ENCODE assay signal across 9 cellular contexts in genomic region chr17:78329263-78330059, GRCh38. TPM values are rescaled to one million over a fixed set of nuclear protein-coding genes. Genes with fewer than 3 reads are reported as not detected.
DNase-seq lines count a peak whose midpoint lies in the region; ATAC-seq and TF ChIP-seq lines count a peak whose summit lies in the region.
"Had no signal": no experiment of that assay in that cellular context is flagged by ENCODE, and none has a peak within 500 bp of the region (broad histone marks: within the 10 kb centered on the region; RNA-seq: fewer than 3 reads in every experiment).

No MANE protein-coding gene starts in this region.

- ATAC-seq in HG02571 (IDR thresholded peaks at IDR 0.05; ENCODE audit: unreplicated experiment) (no peak), GM18502 (IDR thresholded peaks at IDR 0.05; ENCODE audit: poor library complexity, unreplicated experiment) (no peak)

- H3K9me3 ChIP-seq in SK-N-MC (ENCODE audit: low read depth, low read length), result no peaks in the 10 kb centered on the region
- no peaks in the 10 kb centered on the region for H3K9me3 ChIP-seq in fibroblast of lung (ENCODE audit: control insufficient read depth, insufficient read depth, low read depth, low read length)

- H4K20me1 ChIP-seq in fibroblast of lung (ENCODE audit: control insufficient read depth, extremely low read depth, insufficient read depth, low read length), result no peaks in the 10 kb centered on the region

- no peak for TF ChIP-seq CTCF in fibroblast of lung (conservative IDR thresholded peaks at IDR 0.05 in 1 of 2, IDR thresholded peaks at IDR 0.05 in 1 of 2; ENCODE audit: low read depth in 1 of 2, low read length in 2 of 2)

- DNase-seq in activated naive CD4-positive, alpha-beta T cell treated with Interleukin-2 at 50 U/mL for 16 hours, result peak; percentile 34
- no peak for DNase-seq in activated naive CD4-positive, alpha-beta T cell (lab: John Stamatoyannopoulos, UW)
- no peak for DNase-seq in SK-N-MC (ENCODE audit: low read depth, low spot score)
- DNase-seq in fibroblast of lung (ENCODE audit: low read depth in 2 of 2), result peak; percentile 75 to 86
- DNase-seq in stromal cell of bone marrow (ENCODE audit: low read depth), result peak; percentile 90
- DNase-seq in anterior cingulate cortex (lab: John Stamatoyannopoulos, UW), result no peak
- DNase-seq: DMS 273 treated with DMSO at 0.1 percent for 48 hours had no signal

- H3K4me2 ChIP-seq in fibroblast of lung (ENCODE audit: extremely low read depth, insufficient read depth, low read length), result peak overlapping the region; percentile 25

- no peak overlapping the region for H3K9ac ChIP-seq in SK-N-MC (ENCODE audit: insufficient read length)
- H3K9ac ChIP-seq in fibroblast of lung (ENCODE audit: insufficient read depth, low read length), result peak overlapping the region; percentile 37

- no peaks in the 10 kb centered on the region for H3K27me3 ChIP-seq in fibroblast of lung (ENCODE audit: control insufficient read depth, insufficient read depth, low read length)

- H3K27ac ChIP-seq in SK-N-MC (0 out of 2 replicates have a peak overlapping the region, but pooled peaks have one; percentile 14), fibroblast of lung (ENCODE audit: insufficient read depth, low read length) (peak overlapping the region; percentile 83)

- H3K79me2 ChIP-seq in fibroblast of lung (ENCODE audit: control insufficient read depth, insufficient read depth, low read length), result no peaks in the 10 kb centered on the region

- peak overlapping the region; percentile 49 for H2AFZ ChIP-seq in fibroblast of lung (ENCODE audit: low read length)

- H3K36me3 ChIP-seq in SK-N-MC (ENCODE audit: insufficient read depth, low read length), result no peaks in the 10 kb centered on the region
- H3K36me3 ChIP-seq in fibroblast of lung (ENCODE audit: control insufficient read depth, insufficient read depth, low read length), result no peaks in the 10 kb centered on the region

- H3K4me1 ChIP-seq in fibroblast of lung (ENCODE audit: control insufficient read depth, extremely low read depth, insufficient read depth, low read length), result peaks cover 31% of the 10 kb centered on the region

- H3K4me3 ChIP-seq in SK-N-MC, result no peak overlapping the region
- H3K4me3 ChIP-seq in fibroblast of lung (replicated peaks in 1 of 4; ENCODE audit: control extremely low read depth in 1 of 4, insufficient read depth in 1 of 4, low read depth in 3 of 4, low read length in 4 of 4), result no peak overlapping the region

RNA-seq across cellular contexts. Expression of gene SOCS3, which starts 30.4 kb away (rescaled TPM):
- total RNA-seq in fibroblast of lung, result 163 and 185 TPM in 2 replicates
- 52.6 and 87.8 TPM in 2 replicates for polyA plus RNA-seq in fibroblast of lung
- 59.6 and 94.1 TPM in 2 replicates for polyA plus RNA-seq in fibroblast of lung (2012)
- polyA minus RNA-seq in fibroblast of lung (ENCODE audit: low replicate concordance), result 48.9 and 50.2 TPM in 2 replicates

RNA-seq across cellular contexts. Expression of gene PGS1, which starts 49.0 kb away (rescaled TPM):
- total RNA-seq in fibroblast of lung, result 29.8 and 34.5 TPM in 2 replicates
- 21.7 and 22.4 TPM in 2 replicates for polyA plus RNA-seq in fibroblast of lung
- polyA plus RNA-seq in fibroblast of lung (2012), result 16.6 and 21.3 TPM in 2 replicates
- polyA minus RNA-seq in fibroblast of lung (ENCODE audit: low replicate concordance), result 27.9 and 37.7 TPM in 2 replicates

Comparison
In these comparisons a context has a peak if more than half of its experiments do, and no peak if none do; other contexts are left out.
1. DNase-seq: peak in activated naive CD4-positive, alpha-beta T cell treated with Interleukin-2 at 50 U/mL for 16 hours (single experiment), fibroblast of lung (2 of 2) and stromal cell of bone marrow (single experiment); none in activated naive CD4-positive, alpha-beta T cell (0 of 4), SK-N-MC (single experiment) and anterior cingulate cortex (0 of 58).